ENCODE assay signal across 11 cellular contexts in the genomic region with DNA sequence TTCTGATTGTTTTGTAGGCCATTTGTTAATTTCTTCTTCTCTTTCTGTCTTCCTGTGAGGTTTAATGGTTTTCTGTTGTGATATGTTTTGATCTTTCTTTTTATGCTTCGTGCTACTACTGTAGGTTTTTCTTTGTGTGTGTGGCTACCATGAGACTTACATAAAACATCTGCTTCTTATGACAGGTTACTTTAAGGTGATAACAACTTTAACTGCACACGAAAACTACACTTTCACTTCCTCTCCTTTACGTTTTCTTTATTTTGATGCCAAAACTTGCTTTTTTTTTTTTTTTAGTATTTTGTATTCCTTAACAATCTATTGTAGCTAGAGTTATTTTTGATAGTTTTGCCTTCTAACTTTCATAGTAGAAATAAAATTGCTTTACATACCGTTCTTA.
"Had no signal": no experiment of that assay in that cellular context is flagged by ENCODE, and none has a peak within 500 bp of the region (broad histone marks: within the 10 kb centered on the region; RNA-seq: fewer than 3 reads in every experiment).

No MANE protein-coding gene starts in this region.

- FAIRE-seq: HTR-8/SVneo, K562 had no signal

- DNase-seq: GM23248, GOT3, H7, HFFc6, IMR-90, Kasumi-1, KG1 had no signal

- ATAC-seq: HCT116, K562 had no signal

- H3K4me3 ChIP-seq: GM23248, HAP-1, K562 had no signal

- H3K36me3 ChIP-seq: HAP-1 had no signal
